22 cellular contexts compared by ENCODE assay signal in the genomic region with DNA sequence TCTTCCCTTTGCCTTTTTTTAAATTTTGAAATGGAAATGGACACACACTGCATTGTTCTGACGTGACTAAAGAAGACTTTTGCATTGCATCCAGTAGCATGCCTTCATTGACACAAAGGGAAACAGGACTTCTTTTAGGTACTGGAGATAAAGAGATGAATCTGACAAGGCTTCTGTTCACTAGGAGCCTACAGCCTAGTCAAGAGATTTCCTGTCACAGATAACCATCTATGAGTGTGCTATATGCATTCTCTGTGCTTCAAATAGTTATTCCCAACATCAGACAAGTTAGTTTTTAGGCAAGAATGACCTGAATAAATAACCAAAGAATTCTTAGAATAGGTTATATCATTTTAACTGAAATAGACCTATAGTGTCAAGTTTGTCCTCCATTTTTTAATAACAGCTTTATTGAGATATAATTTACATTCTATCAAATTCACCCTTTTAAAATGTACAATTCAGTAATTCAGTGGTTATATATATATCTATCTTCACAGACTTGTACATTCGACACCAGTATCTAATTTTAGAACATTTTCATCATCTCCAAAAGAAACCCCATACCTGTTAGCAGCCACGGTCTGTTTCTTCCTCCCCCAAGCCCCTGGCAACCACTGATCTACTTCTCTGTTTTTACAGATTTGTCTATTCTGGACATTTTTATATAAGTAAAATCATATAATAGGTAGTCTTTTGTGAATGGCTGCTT.
DNase-seq lines count a peak whose midpoint lies in the region; ATAC-seq, FAIRE-seq and TF ChIP-seq lines count a peak whose summit lies in the region.
"Had no signal": no experiment of that assay in that cellular context is flagged by ENCODE, and none has a peak within 500 bp of the region (broad histone marks: within the 10 kb centered on the region; RNA-seq: fewer than 3 reads in every experiment).

No MANE protein-coding gene starts in this region.

- no peaks in the 10 kb centered on the region for H3K9me1 ChIP-seq in endothelial cell of umbilical vein (replicated peaks; ENCODE audit: control insufficient read depth, extremely low read depth, insufficient read depth, low read length)

- H2AFZ ChIP-seq in endothelial cell of umbilical vein (ENCODE audit: low read depth, low read length): no peak overlapping the region
- H2AFZ ChIP-seq: PC-9 had no signal

- H3K36me3 ChIP-seq in endothelial cell of umbilical vein (ENCODE audit: control insufficient read depth in 2 of 2, extremely low read depth in 1 of 2, insufficient read depth in 2 of 2, low read length in 2 of 2): peaks cover 7 to 17% of the 10 kb centered on the region in 2 experiments
- no peaks in the 10 kb centered on the region for H3K36me3 ChIP-seq in gastrocnemius medialis
- H3K36me3 ChIP-seq: MG63 had no signal

- no peak for FAIRE-seq in endothelial cell of umbilical vein (lab: Jason Lieb, UNC)
- FAIRE-seq: GM12878, H54 had no signal

- no peak overlapping the region for H3K9ac ChIP-seq in endothelial cell of umbilical vein (replicated peaks; ENCODE audit: extremely low read depth, insufficient read depth, low read length)

- BruUV-seq in endothelial cell of umbilical vein (replicated peaks; lab: Mats Ljungman, UMichigan): no TSS peak

- CTCF ChIA-PET in endothelial cell of umbilical vein (lab: Charles Lee): interaction anchor here (1.7 to 2.6 kb wide), 2 partner anchors 11 to 199 kb away, joined by 8 to 10 read pairs; no protein-coding TSS in a partner anchor

- no peak overlapping the region for H3K4me2 ChIP-seq in endothelial cell of umbilical vein (ENCODE audit: insufficient read depth, low read length)
- H3K4me2 ChIP-seq: PC-9 had no signal

- H3K4me3 ChIP-seq in endothelial cell of umbilical vein (replicated peaks in 1 of 3; ENCODE audit: insufficient read depth in 1 of 3, low read depth in 1 of 3, low read length in 3 of 3) (no peak overlapping the region), gastrocnemius medialis (no peak overlapping the region), lower leg skin (ENCODE audit: low read depth, poor library complexity, severe bottlenecking) (no peak overlapping the region)
- H3K4me3 ChIP-seq: GM12878, MG63, PC-9 had no signal

- in situ Hi-C loops in gastrocnemius medialis (cut with MboI; ENCODE audit: low sequenced_read_pairs in 4 of 4): no loop called here

- H3K9me3 ChIP-seq in endothelial cell of umbilical vein (replicated peaks; ENCODE audit: control insufficient read depth, insufficient read depth, low read length) (no peaks in the 10 kb centered on the region), gastrocnemius medialis (no peaks in the 10 kb centered on the region)
- H3K9me3 ChIP-seq: BE2C, MG63 had no signal

- no peak for TF ChIP-seq POLR2A in endothelial cell of umbilical vein (IDR thresholded peaks at IDR 0.05; ENCODE audit: low read depth, low read length)
- no peak for TF ChIP-seq POLR2A in gastrocnemius medialis (IDR thresholded peaks at IDR 0.05)
- no peak for TF ChIP-seq POLR2A in lower leg skin (IDR thresholded peaks at IDR 0.05)

- POLR2A ChIA-PET in endothelial cell of umbilical vein (lab: Charles Lee): no interaction called here

- H4K20me1 ChIP-seq in endothelial cell of umbilical vein (replicated peaks; ENCODE audit: control insufficient read depth, extremely low read depth, insufficient read depth, low read length): no peaks in the 10 kb centered on the region

- ATAC-seq in gastrocnemius medialis: peak; percentile 86 to 95
- ATAC-seq in natural killer cell: no peak
- ATAC-seq: GM12878 had no signal

- H3K4me1 ChIP-seq in endothelial cell of umbilical vein (ENCODE audit: control insufficient read depth, extremely low read depth, insufficient read depth, low read length): peaks cover 3% of the 10 kb centered on the region
- peaks cover 16 to 25% of the 10 kb centered on the region in 2 donors for H3K4me1 ChIP-seq in gastrocnemius medialis
- H3K4me1 ChIP-seq: BE2C had no signal

- 92 to 97% methylated on average over 3 of the region's 3 CpGs for WGBS in lower leg skin, 2 donors

- H3K36me3 Mint-ChIP-seq in HFFc6 (ENCODE audit: low read depth): peaks cover 6% of the 10 kb centered on the region; the same call in 1 of the 2 replicates
- peaks cover 19% of the 10 kb centered on the region for H3K36me3 Mint-ChIP-seq in natural killer cell

- intact Hi-C loops in endothelial cell of umbilical vein (cut with micrococcal nuclease): no loop called here
- intact Hi-C loops in gastrocnemius medialis (cut with DNase I; ENCODE audit: low total_unique reads): loop anchor here (5.0 kb wide), 1 partner anchor 71 kb away; no protein-coding TSS in a partner anchor
- intact Hi-C loops in natural killer cell (cut with micrococcal nuclease): no loop called here
- intact Hi-C loops in lower leg skin (cut with DNase I; ENCODE audit: low total_unique reads): no loop called here

- dilution Hi-C loops in endothelial cell of umbilical vein (cut with MboI; ENCODE audit: extremely low pct_ligation_motif_present, low sequenced_read_pairs): no loop called here

- H3K27me3 Mint-ChIP-seq in HFFc6 (ENCODE audit: insufficient read depth): no peaks in the 10 kb centered on the region; the same call in 1 of the 2 replicates
- no peaks in the 10 kb centered on the region for H3K27me3 Mint-ChIP-seq in natural killer cell (ENCODE audit: low read depth in 2 of 2)

- no peak overlapping the region for H3K27ac ChIP-seq in endothelial cell of umbilical vein (ENCODE audit: insufficient read depth, low read depth, low read length)
- peak overlapping the region; percentile 25 to 62 (median 54) for H3K27ac ChIP-seq in gastrocnemius medialis
- H3K27ac ChIP-seq: PC-9 had no signal

- H3K27me3 ChIP-seq in endothelial cell of umbilical vein (ENCODE audit: control insufficient read depth in 2 of 2, insufficient read depth in 2 of 2, low read length in 2 of 2) (no peaks in the 10 kb centered on the region), gastrocnemius medialis (no peaks in the 10 kb centered on the region)
- H3K27me3 ChIP-seq: BE2C, MG63 had no signal

- H3K27ac Mint-ChIP-seq in HFFc6 (peak overlapping the region; percentile 40; the same call in 1 of the 2 replicates), natural killer cell (no peak overlapping the region)

- DNase-seq in COLO829 (ENCODE audit: low spot score) (peak; percentile 78), HFFc6 (peak; percentile 8), endothelial cell of umbilical vein (ENCODE audit: low read depth, low spot score) (no peak), gastrocnemius medialis (no peak), GF-D8 (lab: John Stamatoyannopoulos, UW) (no peak), natural killer cell (no peak), lower leg skin (ENCODE audit: low spot score in 2 of 2) (no peak)
- DNase-seq: BE2C, DMS79, Kasumi-1, MG63, NCI-H1048, NCI-H1417 treated with DMSO at 0.1 percent for 48 hours, NCI-H187 treated with DMSO at 0.1 percent for 48 hours, NCI-H2107, NCI-H446 treated with DMSO at 0.1 percent for 48 hours, NCI-H69, PC-9, RPMI8226, SHP77 had no signal

- TF ChIP-seq CTCF in HFFc6 (IDR thresholded peaks at IDR 0.05) (no peak), endothelial cell of umbilical vein (IDR thresholded peaks at IDR 0.05; ENCODE audit: extremely low read depth in 1 of 2, insufficient read depth in 1 of 2, low read depth in 1 of 2, low read length in 2 of 2) (no peak), gastrocnemius medialis (IDR thresholded peaks at IDR 0.05 in 4 of 5, conservative IDR thresholded peaks at IDR 0.05 in 1 of 5) (no peak), natural killer cell (IDR thresholded peaks at IDR 0.05) (no peak), lower leg skin (IDR thresholded peaks at IDR 0.05) (no peak)

- H3K9me3 Mint-ChIP-seq in HFFc6: no peaks in the 10 kb centered on the region
- H3K9me3 Mint-ChIP-seq in natural killer cell: peaks cover 0 to 4% of the 10 kb centered on the region in 2 donors

- H3K4me1 Mint-ChIP-seq in HFFc6 (ENCODE audit: low read depth) (peaks cover 15% of the 10 kb centered on the region), natural killer cell (no peaks in the 10 kb centered on the region)

- no peak overlapping the region; the same call in 1 of the 2 replicates for H3K4me3 Mint-ChIP-seq in HFFc6
- H3K4me3 Mint-ChIP-seq in natural killer cell: no peak overlapping the region

- H3K79me2 ChIP-seq in endothelial cell of umbilical vein (ENCODE audit: control insufficient read depth, insufficient read depth, low read length): no peaks in the 10 kb centered on the region

TF ChIP-seq in endothelial cell of umbilical vein, 7 proteins besides CTCF, POLR2A, EP300 and RAD21:
- TF ChIP-seq, protein P1, sequence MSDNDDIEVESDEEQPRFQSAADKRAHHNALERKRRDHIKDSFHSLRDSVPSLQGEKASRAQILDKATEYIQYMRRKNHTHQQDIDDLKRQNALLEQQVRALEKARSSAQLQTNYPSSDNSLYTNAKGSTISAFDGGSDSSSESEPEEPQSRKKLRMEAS (IDR thresholded peaks at IDR 0.05; ENCODE audit: insufficient read depth, insufficient read length): no peak
- peak; percentile 59 for TF ChIP-seq GATA2 (IDR thresholded peaks at IDR 0.05; ENCODE audit: insufficient read depth, insufficient read length, low read depth, low read length)
- TF ChIP-seq JUN (IDR thresholded peaks at IDR 0.05; ENCODE audit: borderline replicate concordance, insufficient read depth, insufficient read length, low read depth): no peak
- no peak for TF ChIP-seq MYC (IDR thresholded peaks at IDR 0.05; ENCODE audit: low read depth, low read length)
- no peak for TF ChIP-seq FOS (IDR thresholded peaks at IDR 0.05; ENCODE audit: borderline replicate concordance, insufficient read depth, low read length)

Comparison
In these comparisons a context has a peak if more than half of its experiments do, and no peak if none do; other contexts are left out.
1. DNase-seq: peak in COLO829 (single experiment) and HFFc6 (single experiment); none in endothelial cell of umbilical vein (single experiment), gastrocnemius medialis (0 of 2), GF-D8 (single experiment), natural killer cell (single experiment) and lower leg skin (0 of 2).
2. ATAC-seq: peak in gastrocnemius medialis (2 of 2); none in natural killer cell (0 of 3).